Comparison of ENCODE assay signal across 31 cellular contexts in genomic region chr17:68606451-68607307, GRCh38. TPM values are rescaled to one million over a fixed set of nuclear protein-coding genes. Genes with fewer than 3 reads are reported as not detected.
"Had no signal": no experiment of that assay in that cellular context is flagged by ENCODE, and none has a peak within 500 bp of the region (broad histone marks: within the 10 kb centered on the region; RNA-seq: fewer than 3 reads in every experiment).

No MANE protein-coding gene starts in this region.

- H3K27me3 ChIP-seq: ascending aorta had no signal

- DNase-seq: activated B cell treated with CpG ODN at 0.5 μM for 24 hours; activated CD4-positive, alpha-beta memory T cell treated with anti-CD3 and anti-CD28 coated beads for 36 hours; activated CD4-positive, alpha-beta T cell treated with anti-CD3 and anti-CD28 coated beads for 36 hours; activated CD4-positive, alpha-beta T cell treated with anti-CD3 and anti-CD28 coated beads, Interleukin-2, amount 10 ng/mL, durations not matched to agents 24 days and 14 days; activated CD8-positive, alpha-beta memory T cell treated with anti-CD3 and anti-CD28 coated beads, Interleukin-2, amount 10 ng/mL, durations not matched to agents 7 days and 5 days; activated CD8-positive, alpha-beta memory T cell treated with anti-CD3 and anti-CD28 coated beads, Interleukin-2, amount 50 U/mL, for 48 hours; activated CD8-positive, alpha-beta T cell treated with anti-CD3 and anti-CD28 coated beads, Interleukin-2, amount 10 ng/mL, durations not matched to agents 7 days and 5 days; activated gamma-delta T cell; activated naive CD4-positive, alpha-beta T cell; activated naive CD4-positive, alpha-beta T cell treated with anti-CD3 and anti-CD28 coated beads, Interleukin-2, amount 10 ng/mL, durations not matched to agents 7 days and 5 days; activated naive CD8-positive, alpha-beta T cell treated with anti-CD3 and anti-CD28 coated beads, Interleukin-2, amount 10 ng/mL, durations not matched to agents 7 days and 5 days; activated T-cell treated with anti-CD3 and anti-CD28 coated beads for 4 hours; activated T-cell treated with anti-CD3 and anti-CD28 coated beads, Interleukin-2, amount 50 U/mL, for 24 hours; activated T-cell treated with anti-CD3 and anti-CD28 coated beads, Interleukin-2, amount 50 U/mL, for 72 hours; caudate nucleus; cortex of kidney; dermis blood vessel endothelial cell; effector CD8-positive, alpha-beta T cell; foreskin fibroblast; head of caudate nucleus; T-helper 1 cell; T-helper 17 cell; T1000; WERI-Rb-1 had no signal

- ATAC-seq: activated CD4-positive, alpha-beta T cell treated with anti-CD3 and anti-CD28 coated beads for 36 hours; activated CD4-positive, CD25-positive, alpha-beta regulatory T cell treated with anti-CD3 and anti-CD28 coated beads, Interleukin-2, amount 50 U/mL, for 24 hours; activated CD8-positive, alpha-beta memory T cell treated with anti-CD3 and anti-CD28 coated beads, Interleukin-2, amount 10 ng/mL, durations not matched to agents 7 days and 5 days; activated CD8-positive, alpha-beta T cell treated with anti-CD3 and anti-CD28 coated beads, Interleukin-2, amount 10 ng/mL, durations not matched to agents 7 days and 5 days; activated naive CD4-positive, alpha-beta T cell treated with anti-CD3 and anti-CD28 coated beads, Interleukin-2, amount 50 U/mL, for 72 hours; activated T-cell treated with anti-CD3 and anti-CD28 coated beads, Interleukin-2, amount 50 U/mL, for 72 hours; esophagus mucosa; T-helper 17 cell had no signal

- H3K27ac ChIP-seq: ascending aorta, WERI-Rb-1 had no signal

- H3K36me3 ChIP-seq: ascending aorta, WERI-Rb-1 had no signal

- H3K4me1 ChIP-seq: ascending aorta had no signal

- H3K4me3 ChIP-seq: ascending aorta had no signal

RNA-seq across cellular contexts. Expression of gene FAM20A, which starts 5.5 kb away (rescaled TPM):
- total RNA-seq: activated B cell treated with CpG ODN at 0.5 μM for 24 hours; activated CD4-positive, alpha-beta memory T cell treated with anti-CD3 and anti-CD28 coated beads for 36 hours; activated CD4-positive, alpha-beta T cell treated with anti-CD3 and anti-CD28 coated beads for 36 hours; activated CD4-positive, alpha-beta T cell treated with anti-CD3 and anti-CD28 coated beads, Interleukin-2, amount 10 ng/mL, durations not matched to agents 24 days and 14 days; activated CD8-positive, alpha-beta memory T cell treated with anti-CD3 and anti-CD28 coated beads for 36 hours; activated CD8-positive, alpha-beta memory T cell treated with anti-CD3 and anti-CD28 coated beads, Interleukin-2, amount 10 ng/mL, durations not matched to agents 7 days and 5 days; activated CD8-positive, alpha-beta T cell treated with anti-CD3 and anti-CD28 coated beads, Interleukin-2, amount 10 ng/mL, durations not matched to agents 7 days and 5 days; activated naive CD4-positive, alpha-beta T cell treated with anti-CD3 and anti-CD28 coated beads, Interleukin-2, amount 50 U/mL, for 72 hours; activated naive CD8-positive, alpha-beta T cell treated with anti-CD3 and anti-CD28 coated beads, Interleukin-2, amount 10 ng/mL, durations not matched to agents 7 days and 5 days; activated T-cell treated with anti-CD3 and anti-CD28 coated beads, Interleukin-2, amount 50 U/mL, for 72 hours; chondrocyte; dermis blood vessel endothelial cell; epithelial cell of proximal tubule had no signal
